ENCODE assay signal across 1 cellular context in genomic region chr9:20356392-20357206, GRCh38.
TF ChIP-seq lines count a peak whose summit lies in the region.

No MANE protein-coding gene starts in this region.

TF ChIP-seq in SK-N-SH, 30 proteins besides CTCF, POLR2A, EP300 and RAD21 (continued from another document):
- TF ChIP-seq, protein P1, sequence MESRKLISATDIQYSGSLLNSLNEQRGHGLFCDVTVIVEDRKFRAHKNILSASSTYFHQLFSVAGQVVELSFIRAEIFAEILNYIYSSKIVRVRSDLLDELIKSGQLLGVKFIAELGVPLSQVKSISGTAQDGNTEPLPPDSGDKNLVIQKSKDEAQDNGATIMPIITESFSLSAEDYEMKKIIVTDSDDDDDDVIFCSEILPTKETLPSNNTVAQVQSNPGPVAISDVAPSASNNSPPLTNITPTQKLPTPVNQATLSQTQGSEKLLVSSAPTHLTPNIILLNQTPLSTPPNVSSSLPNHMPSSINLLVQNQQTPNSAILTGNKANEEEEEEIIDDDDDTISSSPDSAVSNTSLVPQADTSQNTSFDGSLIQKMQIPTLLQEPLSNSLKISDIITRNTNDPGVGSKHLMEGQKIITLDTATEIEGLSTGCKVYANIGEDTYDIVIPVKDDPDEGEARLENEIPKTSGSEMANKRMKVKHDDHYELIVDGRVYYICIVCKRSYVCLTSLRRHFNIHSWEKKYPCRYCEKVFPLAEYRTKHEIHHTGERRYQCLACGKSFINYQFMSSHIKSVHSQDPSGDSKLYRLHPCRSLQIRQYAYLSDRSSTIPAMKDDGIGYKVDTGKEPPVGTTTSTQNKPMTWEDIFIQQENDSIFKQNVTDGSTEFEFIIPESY (IDR thresholded peaks at IDR 0.05; ENCODE audit: borderline replicate concordance, low read depth) = no peak
- no peak for TF ChIP-seq IRF3 (IDR thresholded peaks at IDR 0.05; ENCODE audit: low read depth, low read length)
